In genomic region chr9:128927731-128928411, GRCh38 we compare ENCODE assay signal across 2 cellular contexts.
TF ChIP-seq lines count a peak whose summit lies in the region.

No MANE protein-coding gene starts in this region.

TF ChIP-seq in IMR-90, 13 proteins besides CTCF, POLR2A, EP300 and RAD21:
- TF ChIP-seq, protein P1, sequence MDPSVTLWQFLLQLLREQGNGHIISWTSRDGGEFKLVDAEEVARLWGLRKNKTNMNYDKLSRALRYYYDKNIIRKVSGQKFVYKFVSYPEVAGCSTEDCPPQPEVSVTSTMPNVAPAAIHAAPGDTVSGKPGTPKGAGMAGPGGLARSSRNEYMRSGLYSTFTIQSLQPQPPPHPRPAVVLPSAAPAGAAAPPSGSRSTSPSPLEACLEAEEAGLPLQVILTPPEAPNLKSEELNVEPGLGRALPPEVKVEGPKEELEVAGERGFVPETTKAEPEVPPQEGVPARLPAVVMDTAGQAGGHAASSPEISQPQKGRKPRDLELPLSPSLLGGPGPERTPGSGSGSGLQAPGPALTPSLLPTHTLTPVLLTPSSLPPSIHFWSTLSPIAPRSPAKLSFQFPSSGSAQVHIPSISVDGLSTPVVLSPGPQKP (IDR thresholded peaks at IDR 0.05; ENCODE audit: borderline replicate concordance, low read depth, low read length): no peak
- TF ChIP-seq MAFK (IDR thresholded peaks at IDR 0.05; ENCODE audit: low read depth, low read length): no peak
- peak; percentile 92 for TF ChIP-seq SMC3 (IDR thresholded peaks at IDR 0.05; ENCODE audit: low read depth, low read length)
- no peak for TF ChIP-seq BHLHE40 (IDR thresholded peaks at IDR 0.05; ENCODE audit: low read depth, low read length)

TF ChIP-seq in SK-N-SH, 30 proteins besides CTCF, POLR2A, EP300 and RAD21:
- TF ChIP-seq SMC3 (IDR thresholded peaks at IDR 0.05; ENCODE audit: low read depth, low read length) (peak; percentile 85), EZH2phosphoT487 (IDR thresholded peaks at IDR 0.05; ENCODE audit: borderline replicate concordance, low read depth) (no peak), TEAD4 (IDR thresholded peaks at IDR 0.05; ENCODE audit: borderline replicate concordance, insufficient read depth) (no peak), PBX3 (IDR thresholded peaks at IDR 0.05) (no peak), YY1 (IDR thresholded peaks at IDR 0.05; ENCODE audit: low read depth) (no peak)
- TF ChIP-seq, protein P2, sequence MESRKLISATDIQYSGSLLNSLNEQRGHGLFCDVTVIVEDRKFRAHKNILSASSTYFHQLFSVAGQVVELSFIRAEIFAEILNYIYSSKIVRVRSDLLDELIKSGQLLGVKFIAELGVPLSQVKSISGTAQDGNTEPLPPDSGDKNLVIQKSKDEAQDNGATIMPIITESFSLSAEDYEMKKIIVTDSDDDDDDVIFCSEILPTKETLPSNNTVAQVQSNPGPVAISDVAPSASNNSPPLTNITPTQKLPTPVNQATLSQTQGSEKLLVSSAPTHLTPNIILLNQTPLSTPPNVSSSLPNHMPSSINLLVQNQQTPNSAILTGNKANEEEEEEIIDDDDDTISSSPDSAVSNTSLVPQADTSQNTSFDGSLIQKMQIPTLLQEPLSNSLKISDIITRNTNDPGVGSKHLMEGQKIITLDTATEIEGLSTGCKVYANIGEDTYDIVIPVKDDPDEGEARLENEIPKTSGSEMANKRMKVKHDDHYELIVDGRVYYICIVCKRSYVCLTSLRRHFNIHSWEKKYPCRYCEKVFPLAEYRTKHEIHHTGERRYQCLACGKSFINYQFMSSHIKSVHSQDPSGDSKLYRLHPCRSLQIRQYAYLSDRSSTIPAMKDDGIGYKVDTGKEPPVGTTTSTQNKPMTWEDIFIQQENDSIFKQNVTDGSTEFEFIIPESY (IDR thresholded peaks at IDR 0.05; ENCODE audit: borderline replicate concordance, low read depth): no peak
